10 cellular contexts compared by ENCODE assay signal in the genomic region with DNA sequence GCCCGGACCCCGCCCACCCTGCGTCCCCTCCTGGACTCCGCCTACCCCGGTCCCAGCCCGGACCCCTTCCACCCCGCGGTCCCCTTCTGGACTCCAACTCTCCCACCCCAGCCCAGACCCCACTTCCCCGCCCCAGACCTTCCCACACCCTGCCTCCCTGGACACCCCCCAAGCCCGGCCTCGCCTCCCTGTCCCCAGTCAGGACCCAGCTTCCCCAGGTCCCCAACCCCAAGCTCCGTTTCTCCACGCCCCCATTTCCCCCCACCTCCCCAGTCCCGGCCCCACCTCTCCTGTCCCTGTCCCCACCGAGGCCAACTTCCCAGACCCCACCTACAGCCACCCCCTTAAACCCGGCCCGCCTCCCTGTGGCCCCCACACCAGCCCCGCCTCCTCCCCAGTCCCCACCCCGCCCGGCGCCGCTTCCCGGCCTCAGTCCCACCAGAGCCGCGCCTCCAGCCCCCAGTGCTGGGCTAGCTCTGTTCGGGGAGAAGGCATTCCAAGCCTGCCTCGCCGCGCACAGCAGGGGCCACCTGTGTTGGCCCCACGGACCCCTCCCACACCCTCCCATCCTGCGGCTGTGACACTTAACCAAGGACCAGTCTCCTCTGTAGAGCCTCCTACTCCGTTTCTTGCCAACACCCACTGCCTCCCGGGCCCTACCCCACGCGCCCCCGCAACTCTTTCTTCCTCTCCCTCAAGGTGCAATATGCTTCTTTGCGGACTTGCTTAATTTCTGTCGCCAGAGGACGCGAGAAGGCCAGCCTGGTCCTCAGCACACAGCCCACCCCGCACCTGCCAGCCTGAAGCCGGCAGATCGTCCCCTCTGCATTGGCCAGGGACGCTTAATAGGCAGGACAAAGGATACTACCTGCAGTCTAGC. TPM values are rescaled to one million over a fixed set of nuclear protein-coding genes. Genes with fewer than 3 reads are reported as not detected.
DNase-seq lines count a peak whose midpoint lies in the region; ATAC-seq, FAIRE-seq and TF ChIP-seq lines count a peak whose summit lies in the region.
"Had no signal": no experiment of that assay in that cellular context is flagged by ENCODE, and none has a peak within 500 bp of the region (broad histone marks: within the 10 kb centered on the region; RNA-seq: fewer than 3 reads in every experiment).

No MANE protein-coding gene starts in this region.

- no peak for TF ChIP-seq RAD21 in A549 (conservative IDR thresholded peaks at IDR 0.05 in 1 of 2, IDR thresholded peaks at IDR 0.05 in 1 of 2)

- H3K4me1 ChIP-seq in A549: no peaks in the 10 kb centered on the region

- H3K4me3 ChIP-seq in A549: peak overlapping the region; percentile 62

- whole genome bisulfite sequencing in A549 (ENCODE audit: missing lambda C conversion rate): 29% methylated on average over 18 of the region's 44 CpGs

- CTCF ChIA-PET in A549 (lab: Yijun Ruan, JAX): interaction anchor here (1.2 to 2.3 kb wide), 2 partner anchors 20 to 142 kb away, joined by 3 to 16 read pairs; no protein-coding TSS in a partner anchor

- no peaks in the 10 kb centered on the region for H3K9me3 ChIP-seq in A549
- H3K9me3 ChIP-seq: Caco-2 had no signal

- peak in 1 of 2 experiments; percentile 25; a peak in 3 of 6 replicates for ATAC-seq in A549
- ATAC-seq in HG03159 (IDR thresholded peaks at IDR 0.05; ENCODE audit: unreplicated experiment): no peak
- no peak for ATAC-seq in HG03565 (IDR thresholded peaks at IDR 0.05; ENCODE audit: unreplicated experiment)
- ATAC-seq in GM21515 (IDR thresholded peaks at IDR 0.05; ENCODE audit: unreplicated experiment): no peak

- FAIRE-seq in A549 (lab: Jason Lieb, UNC) (no peak), frontal cortex (lab: Jason Lieb, UNC) (no peak)

- H3K27ac ChIP-seq in A549: no peak overlapping the region

- H3K27me3 Mint-ChIP-seq in neural crest cell (ENCODE audit: low read depth): peaks cover 84% of the 10 kb centered on the region

- no peaks in the 10 kb centered on the region for H3K36me3 Mint-ChIP-seq in neural crest cell (ENCODE audit: low read depth)

- DNase-seq in A549 (ENCODE audit: low read depth in 1 of 2, low spot score in 1 of 2) (no peak), NCI-H69 (lab: John Stamatoyannopoulos, UW) (peak; percentile 2), frontal cortex (ENCODE audit: low spot score in 2 of 2) (peak; percentile 26 to 29), neural crest cell (ENCODE audit: low read depth, low spot score) (no peak), NCI-H774 (lab: John Stamatoyannopoulos, UW) (no peak)
- DNase-seq: Caco-2; NK-92 treated with Interleukin-12 subunit alpha and Interleukin-12 subunit beta, amount 100 ng/mL, for 24 hours had no signal

- POLR2A ChIA-PET in A549 (lab: Yijun Ruan, JAX): no interaction called here

- no peak for TF ChIP-seq POLR2A in A549 (IDR thresholded peaks at IDR 0.05; ENCODE audit: low read length)

- H3K4me3 Mint-ChIP-seq in neural crest cell: peak overlapping the region; percentile 88

- TF ChIP-seq EP300 in A549 (IDR thresholded peaks at IDR 0.05): no peak

- peaks cover 18% of the 10 kb centered on the region for H3K4me1 Mint-ChIP-seq in neural crest cell

- peak overlapping the region; percentile 100 for H3K4me2 ChIP-seq in A549

- TF ChIP-seq CTCF in A549 (IDR thresholded peaks at IDR 0.05) (no peak), neural crest cell (conservative IDR thresholded peaks at IDR 0.05) (no peak)

- H3K27ac Mint-ChIP-seq in neural crest cell (ENCODE audit: unreplicated experiment): no peak overlapping the region

- no peaks in the 10 kb centered on the region for H3K9me3 Mint-ChIP-seq in neural crest cell

TF ChIP-seq in A549, 52 proteins besides CTCF, POLR2A, EP300 and RAD21:
- no peak for TF ChIP-seq FOXS1 (CRISPR knock-in tag; IDR thresholded peaks at IDR 0.05)
TF ChIP-seq in A549: peak in this region for 0.

RNA-seq across cellular contexts. Expression of gene ITIH5, which starts 0.7 kb away (rescaled TPM):
- polyA plus RNA-seq in A549 (2011; rRNA removed): 0.05 and 0.09 TPM in 2 replicates
- 0.01 and 0.03 TPM in 2 replicates for polyA plus RNA-seq in A549 (2012; cell fraction: cytosol; rRNA removed)
- 0.04 and 0.17 TPM in 2 replicates for polyA plus RNA-seq in A549 (2012; cell fraction: nucleus; rRNA removed)
- 0.03 to 0.05 TPM (median 0.05 TPM) in 3 replicates for polyA plus RNA-seq in A549 (2017; fragmentation: RNase III; extraction: RNeasy Plus Mini Kit Qiagen cat#74134 plus additional on column Dnase treatment)
- polyA minus RNA-seq in A549 (2011; rRNA and poly(A)+ RNA removed): 0.17 and 0.54 TPM in 2 replicates
- total RNA-seq in frontal cortex: 14.7 TPM
- not detected in 2 replicates for total RNA-seq in neural crest cell

RNA-seq across cellular contexts. Expression of gene ITIH2, which starts 35.6 kb away (rescaled TPM):
- polyA plus RNA-seq in A549 (2011; rRNA removed): 0.54 and 0.83 TPM in 2 replicates
- 0.03 TPM in 2 replicates for polyA plus RNA-seq in A549 (2012; cell fraction: cytosol; rRNA removed)
- polyA plus RNA-seq in A549 (2012; cell fraction: nucleus; rRNA removed): 0.05 TPM in 2 replicates
- 0.31 to 0.34 TPM (median 0.32 TPM) in 3 replicates for polyA plus RNA-seq in A549 (2017; fragmentation: RNase III; extraction: RNeasy Plus Mini Kit Qiagen cat#74134 plus additional on column Dnase treatment)
- 0.34 and 0.66 TPM in 2 replicates for polyA minus RNA-seq in A549 (2011; rRNA and poly(A)+ RNA removed)
- 10.6 TPM for total RNA-seq in frontal cortex
- total RNA-seq in neural crest cell: not detected in 2 replicates

Comparison
In these comparisons a context has a peak if more than half of its experiments do, and no peak if none do; other contexts are left out.
1. DNase-seq: peak in NCI-H69 (single experiment) and frontal cortex (2 of 2); none in A549 (0 of 2), neural crest cell (single experiment) and NCI-H774 (single experiment).
2. RNA of gene ITIH5, which starts 0.7 kb away (total RNA-seq): 14.7 TPM in frontal cortex (single experiment); not detected in neural crest cell; every median in the first group is over 10 times any median in the second.
3. RNA of gene ITIH2, which starts 35.6 kb away (total RNA-seq): 10.6 TPM in frontal cortex (single experiment); not detected in neural crest cell; every median in the first group is over 10 times any median in the second.